Comparison of ENCODE assay signal across 8 cellular contexts in genomic region chr2:130332271-130333073, GRCh38. TPM values are rescaled to one million over a fixed set of nuclear protein-coding genes. Genes with fewer than 3 reads are reported as not detected.
DNase-seq lines count a peak whose midpoint lies in the region; ATAC-seq and TF ChIP-seq lines count a peak whose summit lies in the region.

No MANE protein-coding gene starts in this region.

- peak; percentile 74 for ATAC-seq in GM18505 (IDR thresholded peaks at IDR 0.05; ENCODE audit: unreplicated experiment)
- peak; percentile 82 for ATAC-seq in HG03045 (IDR thresholded peaks at IDR 0.05; ENCODE audit: unreplicated experiment)

- TF ChIP-seq POLR2A in GM18505 (IDR thresholded peaks at IDR 0.05; ENCODE audit: borderline replicate concordance, extremely low read depth, insufficient read depth, insufficient read length), result no peak
- TF ChIP-seq POLR2A in lower leg skin (IDR thresholded peaks at IDR 0.05), result no peak

- DNase-seq in AG08396 (ENCODE audit: low spot score) (peak; percentile 88), NCI-H2227 (lab: John Stamatoyannopoulos, UW; ENCODE audit: unreplicated experiment) (peak; percentile 88), dedifferentiated amniotic fluid mesenchymal stem cell (ENCODE audit: extremely low spot score) (peak; percentile 72), lower leg skin (ENCODE audit: low spot score in 2 of 2) (peak; percentile 46 to 93)
- peak; percentile 67 for DNase-seq in activated CD4-positive, alpha-beta T cell treated with anti-CD3 and anti-CD28 coated beads, Interleukin-2, amount 50 U/mL, for 1 hour
- DNase-seq in stimulated activated CD8-positive, alpha-beta memory T cell treated with anti-CD3 and anti-CD28 coated beads, Interleukin-12 subunit alpha, Interleukin-12 subunit beta, amount 100 ng/mL, for 4 hours (ENCODE audit: low read depth), result peak; percentile 46

- WGBS in lower leg skin, 2 donors, result 22 to 23% methylated on average over 29 of the region's 29 CpGs

- intact Hi-C loops in lower leg skin (cut with DNase I; ENCODE audit: low total_unique reads), result no loop called here

- peak in 1 of 3 donors; percentile 49 for TF ChIP-seq CTCF in lower leg skin (IDR thresholded peaks at IDR 0.05)

- no peak overlapping the region for H3K4me3 ChIP-seq in lower leg skin (ENCODE audit: low read depth, poor library complexity, severe bottlenecking)

RNA-seq across cellular contexts. Expression of gene IMP4, which starts 10.2 kb away (rescaled TPM):
- 10 to 100 TPM; 84.8 to 98.1 (median 97.0) TPM for total RNA-seq in lower leg skin

RNA-seq across cellular contexts. Expression of gene PTPN18, which starts 23.4 kb away (rescaled TPM):
- 10 to 100 TPM; 18.7 to 31.1 (median 25.4) TPM for total RNA-seq in lower leg skin
